In genomic region chr11:130666781-130667251, GRCh38 we compare ENCODE assay signal across 15 cellular contexts.
DNase-seq lines count a peak whose midpoint lies in the region; ATAC-seq and TF ChIP-seq lines count a peak whose summit lies in the region.
"Had no signal": no experiment of that assay in that cellular context is flagged by ENCODE, and none has a peak within 500 bp of the region (broad histone marks: within the 10 kb centered on the region; RNA-seq: fewer than 3 reads in every experiment).

No MANE protein-coding gene starts in this region.

- H3K56ac ChIP-seq in mesendoderm (ENCODE audit: low read length): no peak overlapping the region

- H3K18ac ChIP-seq in mesendoderm (ENCODE audit: low read length): no peak overlapping the region

- H3K9ac ChIP-seq in mesendoderm (ENCODE audit: low read length): no peak overlapping the region

- H4K8ac ChIP-seq in mesendoderm (ENCODE audit: low read depth, low read length): no peak overlapping the region

- no peak overlapping the region for H3K4me2 ChIP-seq in mesendoderm (ENCODE audit: low read length)

- no peak overlapping the region for H3K27ac ChIP-seq in dorsolateral prefrontal cortex
- no peak overlapping the region for H3K27ac ChIP-seq in mesendoderm (ENCODE audit: low read depth, low read length)
- H3K27ac ChIP-seq in upper lobe of right lung: no peak overlapping the region

- DNase-seq in BE2C (no peak), dorsolateral prefrontal cortex (peak in 1 of 10 donors; percentile 12), mesendoderm (peak; percentile 27), NCI-H2081 treated with DMSO at 0.1 percent for 48 hours (lab: John Stamatoyannopoulos, UW) (no peak), GOT3 (lab: John Stamatoyannopoulos, UW) (no peak), upper lobe of right lung (no peak)
- DNase-seq in Jurkat, Clone E6-1 (ENCODE audit: low read depth, low spot score): peak; percentile 41
- DNase-seq: activated B cell treated with CpG ODN at 0.5 μM for 24 hours; activated naive CD8-positive, alpha-beta T cell treated with anti-CD3 and anti-CD28 coated beads, Interleukin-2, amount 10 ng/mL, durations not matched to agents 7 days and 5 days; Caco-2; cortex of kidney; kidney glomerular epithelial cell; NCI-H2107 had no signal

- H3K27me3 ChIP-seq in BE2C: no peaks in the 10 kb centered on the region
- peaks cover 0 to 4% (median 0%) of the 10 kb centered on the region in 45 donors for H3K27me3 ChIP-seq in dorsolateral prefrontal cortex
- no peaks in the 10 kb centered on the region for H3K27me3 ChIP-seq in mesendoderm (ENCODE audit: insufficient read depth, low read length, poor library complexity)
- no peaks in the 10 kb centered on the region for H3K27me3 ChIP-seq in upper lobe of right lung

- H2BK120ac ChIP-seq in mesendoderm (ENCODE audit: low read depth, low read length): no peak overlapping the region

- no peak overlapping the region for H2AK5ac ChIP-seq in mesendoderm (ENCODE audit: low read length)

- no peak overlapping the region for H3K4ac ChIP-seq in mesendoderm (ENCODE audit: low read depth, low read length)

- no peak for ATAC-seq in HG02588 (IDR thresholded peaks at IDR 0.05; ENCODE audit: unreplicated experiment)
- ATAC-seq in upper lobe of right lung: no peak
- ATAC-seq: natural killer cell treated with Interleukin-12 subunit alpha and Interleukin-12 subunit beta and Interleukin-15 and Interleukin-18, amount 100 ng/mL, for 72 hours had no signal

- no peaks in the 10 kb centered on the region for H3K79me2 ChIP-seq in mesendoderm (ENCODE audit: control insufficient read depth, insufficient read depth, low read length)

- H4K5ac ChIP-seq in mesendoderm (ENCODE audit: low read length): no peak overlapping the region

- no peak overlapping the region for H2BK15ac ChIP-seq in mesendoderm (replicated peaks; ENCODE audit: low read depth)

- H3K79me1 ChIP-seq in mesendoderm (ENCODE audit: low read length): no peaks in the 10 kb centered on the region

- intact Hi-C loops in dorsolateral prefrontal cortex (cut with DNase I) (loop anchor here (2.0 to 5.0 kb wide), 2 partner anchors 195 to 232 kb away; no protein-coding TSS in a partner anchor), upper lobe of right lung (cut with DNase I) (no loop called here)

- H3K9me3 ChIP-seq in BE2C (no peaks in the 10 kb centered on the region), upper lobe of right lung (no peaks in the 10 kb centered on the region)

- H3K36me3 ChIP-seq in BE2C: no peaks in the 10 kb centered on the region
- no peaks in the 10 kb centered on the region for H3K36me3 ChIP-seq in mesendoderm (ENCODE audit: control insufficient read depth, insufficient read depth, low read length)
- H3K36me3 ChIP-seq in upper lobe of right lung: no peaks in the 10 kb centered on the region

- TF ChIP-seq CTCF in BE2C (IDR thresholded peaks at IDR 0.05; ENCODE audit: low read depth, low read length) (peak; percentile 14; the same call in 1 of the 2 replicates), dorsolateral prefrontal cortex (IDR thresholded peaks at IDR 0.05 in 54 of 56, conservative IDR thresholded peaks at IDR 0.05 in 2 of 56; ENCODE audit: low read depth in 1 of 56, partially characterized antibody in 56 of 56) (peak in 45 of 56 donors; percentile 14 to 69 (median 38)), upper lobe of right lung (IDR thresholded peaks at IDR 0.05) (no peak)

- WGBS in mesendoderm (ENCODE audit: extremely low coverage, insufficient coverage, low lambda C conversion rate): no CpG with 5 or more reads among the region's 1 CpG

- H2BK5ac ChIP-seq in mesendoderm (ENCODE audit: low read length): no peak overlapping the region

- no peak overlapping the region for H3K23ac ChIP-seq in mesendoderm (ENCODE audit: low read length)

- H3K4me1 ChIP-seq in BE2C (no peaks in the 10 kb centered on the region), mesendoderm (ENCODE audit: control insufficient read depth, low read depth, low read length) (no peaks in the 10 kb centered on the region), upper lobe of right lung (no peaks in the 10 kb centered on the region)
- H3K4me1 ChIP-seq: Caco-2 had no signal

- H3K4me3 ChIP-seq in BE2C (ENCODE audit: low read depth, low read length): no peak overlapping the region
- H3K4me3 ChIP-seq in Jurkat, Clone E6-1 (ENCODE audit: low read length): no peak overlapping the region
- no peak overlapping the region for H3K4me3 ChIP-seq in dorsolateral prefrontal cortex
- no peak overlapping the region for H3K4me3 ChIP-seq in mesendoderm (ENCODE audit: low read length)
- H3K4me3 ChIP-seq in upper lobe of right lung: no peak overlapping the region

Comparison
In these comparisons a context has a peak if more than half of its experiments do, and no peak if none do; other contexts are left out.
1. DNase-seq: peak in Jurkat, Clone E6-1 (single experiment) and mesendoderm (single experiment); none in BE2C (single experiment), NCI-H2081 treated with DMSO at 0.1 percent for 48 hours (single experiment), GOT3 (single experiment) and upper lobe of right lung (single experiment).